8 cellular contexts compared by ENCODE assay signal in genomic region chr11:125514336-125515101, GRCh38. TPM values are rescaled to one million over a fixed set of nuclear protein-coding genes. Genes with fewer than 3 reads are reported as not detected.
DNase-seq lines count a peak whose midpoint lies in the region; ATAC-seq and TF ChIP-seq lines count a peak whose summit lies in the region.

No MANE protein-coding gene starts in this region.

- no peak overlapping the region for H3K4me2 ChIP-seq in Karpas-422 (ENCODE audit: low read depth, low read length, poor library complexity, severe bottlenecking)

- no peaks in the 10 kb centered on the region for H3K9me3 ChIP-seq in Karpas-422 (ENCODE audit: low read length)

- no peak overlapping the region for H2AFZ ChIP-seq in Karpas-422 (ENCODE audit: low read length)

- H3K9ac ChIP-seq in Karpas-422 (ENCODE audit: low read length), result no peak overlapping the region

- no peaks in the 10 kb centered on the region for H3K9me2 ChIP-seq in Karpas-422 (replicated peaks; ENCODE audit: insufficient read depth, low read length)

- H3K4me3 ChIP-seq in Karpas-422 (ENCODE audit: low read length), result no peak overlapping the region
- H3K4me3 ChIP-seq in fibroblast of mammary gland (ENCODE audit: control insufficient read depth, low read depth, low read length), result no peak overlapping the region

- H3K79me2 ChIP-seq in Karpas-422 (ENCODE audit: low read length), result no peaks in the 10 kb centered on the region

- H3K4me1 ChIP-seq in Karpas-422 (ENCODE audit: low read length), result no peaks in the 10 kb centered on the region

- DNase-seq in EL, result peak; percentile 32
- peak; percentile 43 for DNase-seq in Karpas-422
- DNase-seq in activated CD4-positive, alpha-beta T cell treated with anti-CD3 and anti-CD28 coated beads for 48 hours, result peak; percentile 66
- peak; percentile 15 for DNase-seq in fibroblast of mammary gland (ENCODE audit: low read depth)
- DNase-seq in stimulated activated CD8-positive, alpha-beta memory T cell treated with anti-CD3 and anti-CD28 coated beads, Interleukin-7, amount 100 ng/mL, for 4 hours (ENCODE audit: low read depth in 2 of 2), result peak; percentile 52 to 56
- DNase-seq in SHP77 (lab: John Stamatoyannopoulos, UW), result no peak
- DNase-seq in AG08395 (ENCODE audit: low spot score), result no peak

- peak; percentile 64 for ATAC-seq in GM21619 (IDR thresholded peaks at IDR 0.05; ENCODE audit: unreplicated experiment)

- no peak overlapping the region for H3K27ac ChIP-seq in Karpas-422 (ENCODE audit: low read length)

- H3K36me3 ChIP-seq in Karpas-422 (ENCODE audit: insufficient read depth, low read length), result no peaks in the 10 kb centered on the region

- H3K27me3 ChIP-seq in Karpas-422 (ENCODE audit: low read length), result no peaks in the 10 kb centered on the region

- H4K20me1 ChIP-seq in Karpas-422 (ENCODE audit: insufficient read depth, low read depth, low read length), result no peaks in the 10 kb centered on the region

- no peak for TF ChIP-seq CTCF in fibroblast of mammary gland (conservative IDR thresholded peaks at IDR 0.05; ENCODE audit: control insufficient read depth, insufficient read depth, low read depth, low read length)

RNA-seq across cellular contexts. Expression of gene FEZ1, which starts 18.5 kb away (rescaled TPM):
- 0.22 TPM in 1 of 2 replicates, not detected in the other for total RNA-seq in Karpas-422 (2014; rRNA removed; shearing (Covaris generic); ENCODE audit: low replicate concordance)

RNA-seq across cellular contexts. Expression of gene EI24, which starts 54.8 kb away (rescaled TPM):
- 19.9 and 41.6 TPM in 2 replicates for total RNA-seq in Karpas-422 (2014; rRNA removed; shearing (Covaris generic); ENCODE audit: low replicate concordance)

Comparison
In these comparisons a context has a peak if more than half of its experiments do, and no peak if none do; other contexts are left out.
1. DNase-seq: peak in EL (single experiment), Karpas-422 (single experiment), activated CD4-positive, alpha-beta T cell treated with anti-CD3 and anti-CD28 coated beads for 48 hours (single experiment), fibroblast of mammary gland (single experiment) and stimulated activated CD8-positive, alpha-beta memory T cell treated with anti-CD3 and anti-CD28 coated beads, Interleukin-7, amount 100 ng/mL, for 4 hours (2 of 2); none in SHP77 (0 of 2) and AG08395 (single experiment).